6 cellular contexts compared by ENCODE assay signal in the genomic region with DNA sequence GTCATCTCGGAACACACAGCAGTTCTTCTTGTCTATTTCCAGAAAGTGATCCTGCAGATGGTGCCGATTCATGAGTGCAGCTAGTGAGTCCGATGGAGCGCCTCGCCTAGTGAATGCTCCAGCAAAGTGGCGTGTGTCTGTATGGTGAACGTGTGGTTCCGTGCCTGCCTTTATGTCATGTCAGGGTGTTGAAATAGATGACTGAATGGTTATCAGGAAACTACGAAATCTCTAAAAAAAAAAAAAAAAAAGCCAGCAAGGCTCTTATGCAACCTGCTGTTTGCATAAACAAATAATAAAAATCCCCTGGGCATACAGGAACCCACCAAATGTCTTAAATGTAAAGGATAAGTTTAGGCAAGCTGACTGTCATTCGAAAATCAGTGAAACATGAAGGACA. TPM values are rescaled to one million over a fixed set of nuclear protein-coding genes. Genes with fewer than 3 reads are reported as not detected.
"Had no signal": no experiment of that assay in that cellular context is flagged by ENCODE, and none has a peak within 500 bp of the region (broad histone marks: within the 10 kb centered on the region; RNA-seq: fewer than 3 reads in every experiment).

Gene HCAR3 (minus strand): TSS at position 146 of the 400 bp plus-strand sequence. CDS start 74 bp downstream, at position 72.

RNA-seq across cellular contexts. Expression of gene HCAR3, which starts in this region (rescaled TPM):
- total RNA-seq: activated CD4-positive, alpha-beta memory T cell treated with anti-CD3 and anti-CD28 coated beads, Interleukin-2, amount 10 ng/mL, durations not matched to agents 7 days and 5 days; astrocyte; myocyte; neural crest cell; uterus; WTC11 had no signal
